ENCODE assay signal across 22 cellular contexts in the genomic region with DNA sequence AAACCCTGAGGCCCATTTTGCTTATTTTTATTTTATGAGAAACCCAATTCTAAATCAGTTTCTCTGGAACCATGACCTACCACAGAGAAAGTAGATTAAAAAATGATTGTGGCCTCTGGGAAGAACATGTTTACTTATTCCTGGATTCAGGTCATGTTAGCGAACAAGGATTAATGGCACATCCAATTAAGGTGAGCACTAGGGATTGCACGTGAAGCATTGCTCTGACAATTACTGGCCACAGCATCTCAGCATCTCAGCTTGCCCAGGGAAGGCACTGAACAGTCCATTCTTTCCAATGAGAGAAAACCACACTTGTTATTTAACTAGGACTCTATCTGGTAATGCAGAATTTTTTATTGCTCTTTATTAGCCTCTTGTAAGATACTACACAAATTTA.
"Had no signal": no experiment of that assay in that cellular context is flagged by ENCODE, and none has a peak within 500 bp of the region (broad histone marks: within the 10 kb centered on the region; RNA-seq: fewer than 3 reads in every experiment).

No MANE protein-coding gene starts in this region.

- H3K27ac ChIP-seq: left lung, lower lobe of right lung, pancreas, prostate gland, skin epidermis, suprapubic skin, thoracic aorta, tibial nerve, uterus had no signal

- H3K36me3 ChIP-seq: left lung, lower lobe of right lung, pancreas, prostate gland, suprapubic skin, thoracic aorta, tibial nerve, uterus had no signal

- ATAC-seq: left lung; lower lobe of right lung; naive thymus-derived CD8-positive, alpha-beta T cell; right cardiac atrium; sciatic nerve; stimulated activated naive B cell treated with anti-CD40 and anti-IgM and Interleukin-4, amounts not matched to agents 10 μg/mL and 1 μg/mL and 100 μg/mL, for 72 hours had no signal

- DNase-seq: islet precursor cell; left lung; lower lobe of right lung; mesenchymal stem cell; naive thymus-derived CD8-positive, alpha-beta T cell; nucleus accumbens; pancreas; posterior cingulate gyrus; retina; right cardiac atrium; stimulated activated CD4-positive, alpha-beta T cell treated with anti-CD3 and anti-CD28 coated beads, Interleukin-12 subunit alpha, Interleukin-12 subunit beta, amount 100 ng/mL, for 4 hours; stimulated activated CD4-positive, alpha-beta T cell treated with anti-CD3 and anti-CD28 coated beads, Interleukin-15, amount 100 ng/mL, for 24 hours; stimulated activated CD4-positive, alpha-beta T cell treated with anti-CD3 and anti-CD28 coated beads, Interleukin-2, amount 100 ng/mL, for 24 hours; stimulated activated CD4-positive, alpha-beta T cell treated with anti-CD3 and anti-CD28 coated beads, Interleukin-4, amount 100 ng/mL, for 1 hour; stimulated activated naive B cell treated with anti-CD40 and anti-IgM and Interleukin-4, amounts not matched to agents 10 μg/mL and 1 μg/mL and 100 μg/mL, for 72 hours; uterus had no signal

- H3K27me3 ChIP-seq: left lung, pancreas, suprapubic skin, tibial nerve, uterus had no signal

- FAIRE-seq: pancreas had no signal

- H3K9me3 ChIP-seq: left lung, lower lobe of right lung, pancreas, prostate gland, suprapubic skin, thoracic aorta, tibial nerve, uterus had no signal

- H3K4me3 ChIP-seq: left lung, lower lobe of right lung, pancreas, prostate gland, skin epidermis, suprapubic skin, thoracic aorta, tibial nerve, uterus had no signal
